Comparison of ENCODE assay signal across 9 cellular contexts in genomic region chr3:134885877-134886621, GRCh38.
DNase-seq lines count a peak whose midpoint lies in the region; ATAC-seq and TF ChIP-seq lines count a peak whose summit lies in the region.
"Had no signal": no experiment of that assay in that cellular context is flagged by ENCODE, and none has a peak within 500 bp of the region (broad histone marks: within the 10 kb centered on the region; RNA-seq: fewer than 3 reads in every experiment).

No MANE protein-coding gene starts in this region.

- no peak for DNase-seq in AG09319 (ENCODE audit: extremely low read depth, low read depth)
- no peak for DNase-seq in WERI-Rb-1
- DNase-seq in NCI-H774 (lab: John Stamatoyannopoulos, UW), result no peak
- no peak for DNase-seq in head of caudate nucleus
- DNase-seq in NCI-H748 (lab: John Stamatoyannopoulos, UW; ENCODE audit: unreplicated experiment), result no peak
- no peak for DNase-seq in activated CD4-positive, alpha-beta T cell treated with anti-CD3 and anti-CD28 coated beads for 1 hour
- DNase-seq: pancreas had no signal

- ATAC-seq in GM19023 (IDR thresholded peaks at IDR 0.05; ENCODE audit: unreplicated experiment), result peak; percentile 88
- peak; percentile 58 for ATAC-seq in HG03025 (IDR thresholded peaks at IDR 0.05; ENCODE audit: low FRiP score, unreplicated experiment)
- ATAC-seq: pancreas had no signal

- no peak overlapping the region for H3K27ac ChIP-seq in WERI-Rb-1
- H3K27ac ChIP-seq: pancreas had no signal

- intact Hi-C loops in head of caudate nucleus (cut with DNase I), result no loop called here

- TF ChIP-seq CTCF in AG09319 (IDR thresholded peaks at IDR 0.05; ENCODE audit: low read depth, low read length) (peak; percentile 22), WERI-Rb-1 (IDR thresholded peaks at IDR 0.05; ENCODE audit: low read depth, low read length) (peak; percentile 44)

- no peaks in the 10 kb centered on the region for H3K27me3 ChIP-seq in WERI-Rb-1 (ENCODE audit: insufficient read depth, low read depth, severe bottlenecking)
- H3K27me3 ChIP-seq: pancreas had no signal

- H3K36me3 ChIP-seq in WERI-Rb-1, result no peaks in the 10 kb centered on the region
- H3K36me3 ChIP-seq: pancreas had no signal

- no peaks in the 10 kb centered on the region for H3K9me3 ChIP-seq in WERI-Rb-1 (ENCODE audit: severe bottlenecking)
- H3K9me3 ChIP-seq: pancreas had no signal

- H3K4me3 ChIP-seq in WERI-Rb-1 (ENCODE audit: low read depth, low read length), result no peak overlapping the region
- H3K4me3 ChIP-seq: pancreas had no signal
